ENCODE assay signal across 8 cellular contexts in the genomic region with DNA sequence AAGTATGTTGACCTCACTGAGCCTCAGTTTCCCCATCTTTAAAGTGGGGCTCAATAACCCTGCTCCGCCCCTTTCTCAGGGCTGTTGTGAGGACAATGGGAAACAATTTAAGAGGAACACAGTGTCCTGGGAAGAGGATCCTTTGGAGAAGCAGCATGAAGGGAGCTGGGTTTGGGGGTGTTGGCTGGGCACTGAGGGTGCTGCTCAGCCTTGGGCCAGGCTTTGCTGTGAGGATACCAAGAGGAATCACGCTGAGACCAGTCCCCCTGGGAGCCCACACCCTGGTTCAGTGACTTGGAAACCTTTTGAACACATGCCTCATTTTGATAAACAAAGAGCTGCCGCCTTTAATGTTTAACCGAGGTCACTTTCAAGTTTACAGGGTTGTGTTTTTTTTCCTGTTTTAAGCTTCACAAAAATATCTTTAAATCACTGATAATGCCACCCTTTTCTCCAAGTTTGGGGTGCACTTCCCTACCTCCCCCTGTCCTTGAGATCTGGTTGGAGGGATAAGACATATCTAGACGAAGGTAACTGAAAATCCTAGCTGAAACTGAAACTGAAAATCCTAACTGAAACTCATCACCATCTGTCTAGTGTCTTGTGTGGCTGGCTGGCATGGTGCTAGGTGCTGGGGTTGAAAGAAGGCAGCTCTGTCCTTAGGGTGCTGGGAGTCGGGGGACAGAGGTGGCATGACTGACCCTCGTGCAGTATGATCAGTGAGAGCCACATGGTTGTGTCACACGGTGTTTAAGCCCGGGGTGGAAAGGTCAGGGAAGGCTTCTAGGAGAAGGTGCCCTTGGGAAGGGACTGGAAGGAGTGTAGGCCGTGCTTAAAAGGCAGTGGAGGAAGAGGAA. TPM values are rescaled to one million over a fixed set of nuclear protein-coding genes. Genes with fewer than 3 reads are reported as not detected.
A peak's percentile ranks its signal among the peaks of the same experiment; 100 is the strongest.
DNase-seq lines count a peak whose midpoint lies in the region; ATAC-seq, FAIRE-seq and TF ChIP-seq lines count a peak whose summit lies in the region.

No MANE protein-coding gene starts in this region.

- peaks cover 9% of the 10 kb centered on the region for H3K27me3 Mint-ChIP-seq in CD4-positive, CD25-positive, alpha-beta regulatory T cell

- peak overlapping the region; percentile 91 to 99 (median 96) for H3K27ac Mint-ChIP-seq in CD4-positive, CD25-positive, alpha-beta regulatory T cell

- no peak for FAIRE-seq in small intestine (lab: Jason Lieb, UNC)

- H3K27me3 ChIP-seq in CD4-positive, CD25-positive, alpha-beta regulatory T cell (ENCODE audit: control insufficient read depth, insufficient read depth, low read length), result no peaks in the 10 kb centered on the region
- H3K27me3 ChIP-seq in left ventricle myocardium inferior (ENCODE audit: low read depth) (no peaks in the 10 kb centered on the region), small intestine (ENCODE audit: control insufficient read depth in 2 of 2, insufficient read depth in 2 of 2, low read length in 2 of 2) (no peaks in the 10 kb centered on the region)

- peak; percentile 38 to 44 for ATAC-seq in CD4-positive, CD25-positive, alpha-beta regulatory T cell (ENCODE audit: low read depth in 2 of 2)
- peak; percentile 36 for ATAC-seq in GM19328 (IDR thresholded peaks at IDR 0.05; ENCODE audit: unreplicated experiment)
- peak; percentile 65 for ATAC-seq in HG03354 (IDR thresholded peaks at IDR 0.05; ENCODE audit: poor library complexity, severe bottlenecking, unreplicated experiment)

- intact Hi-C loops in left ventricle myocardium inferior (cut with micrococcal nuclease), result no loop called here

- peaks cover 22% of the 10 kb centered on the region for H3K36me3 Mint-ChIP-seq in CD4-positive, CD25-positive, alpha-beta regulatory T cell

- TF ChIP-seq CTCF in left ventricle myocardium inferior (IDR thresholded peaks at IDR 0.05; ENCODE audit: borderline replicate concordance), result no peak

- H3K27ac ChIP-seq in CD4-positive, CD25-positive, alpha-beta regulatory T cell (ENCODE audit: insufficient read depth, low read length, poor library complexity, severe bottlenecking), result peak overlapping the region; percentile 84
- H3K27ac ChIP-seq in left ventricle myocardium inferior (replicated peaks) (peak overlapping the region; percentile 99), small intestine (ENCODE audit: low read depth in 1 of 2, low read length in 1 of 2) (peak overlapping the region; percentile 86 to 92)

- H3K4me1 Mint-ChIP-seq in CD4-positive, CD25-positive, alpha-beta regulatory T cell, result peaks cover 0 to 49% (median 30%) of the 10 kb centered on the region in 4 donors

- H3K4me3 ChIP-seq in CD4-positive, CD25-positive, alpha-beta regulatory T cell (ENCODE audit: low read depth, low read length), result peak overlapping the region; percentile 82
- H3K4me3 ChIP-seq in left ventricle myocardium inferior, result peak overlapping the region; percentile 93
- peak overlapping the region in 1 of 2 donors; percentile 66 for H3K4me3 ChIP-seq in small intestine (ENCODE audit: low read depth in 1 of 2, low read length in 2 of 2)

- no peaks in the 10 kb centered on the region for H3K9me3 ChIP-seq in CD4-positive, CD25-positive, alpha-beta regulatory T cell (ENCODE audit: control insufficient read depth in 2 of 2, low read length in 2 of 2)
- H3K9me3 ChIP-seq in left ventricle myocardium inferior (replicated peaks), result no peaks in the 10 kb centered on the region
- H3K9me3 ChIP-seq in small intestine (ENCODE audit: control insufficient read depth, low read depth), result no peaks in the 10 kb centered on the region

- DNase-seq in CD4-positive, CD25-positive, alpha-beta regulatory T cell, result peak in 2 of 3 donors; percentile 48 to 85
- DNase-seq in activated CD4-positive, alpha-beta T cell treated with anti-CD3 and anti-CD28 coated beads for 48 hours, result peak; percentile 58
- DNase-seq in left ventricle myocardium inferior, result no peak
- peak; percentile 76 for DNase-seq in small intestine
- DNase-seq in HPDE6-E6E7 (ENCODE audit: extremely low spot score), result no peak
- DNase-seq in NCI-H82 (lab: John Stamatoyannopoulos, UW), result no peak

- H3K4me1 ChIP-seq in CD4-positive, CD25-positive, alpha-beta regulatory T cell (ENCODE audit: control insufficient read depth, insufficient read depth, low read length, poor library complexity, severe bottlenecking), result peaks cover 33% of the 10 kb centered on the region
- peaks cover 37% of the 10 kb centered on the region for H3K4me1 ChIP-seq in left ventricle myocardium inferior
- H3K4me1 ChIP-seq in small intestine (ENCODE audit: control insufficient read depth in 2 of 2, insufficient read depth in 1 of 2, low read depth in 1 of 2, low read length in 1 of 2), result peaks cover 4 to 11% of the 10 kb centered on the region in 2 donors

- WGBS in small intestine, 3 donors, result 7 to 26% (median 16%) methylated on average over 10 of the region's 10 CpGs

- peak overlapping the region; percentile 72 to 99 (median 94) for H3K4me3 Mint-ChIP-seq in CD4-positive, CD25-positive, alpha-beta regulatory T cell

- peaks cover 20% of the 10 kb centered on the region for H3K36me3 ChIP-seq in CD4-positive, CD25-positive, alpha-beta regulatory T cell (ENCODE audit: control insufficient read depth, insufficient read depth, low read length)
- H3K36me3 ChIP-seq in left ventricle myocardium inferior (peaks cover 9% of the 10 kb centered on the region), small intestine (ENCODE audit: control insufficient read depth in 2 of 2, insufficient read depth in 2 of 2, low read length in 2 of 2) (no peaks in the 10 kb centered on the region)

- peaks cover 0 to 1% (median 0%) of the 10 kb centered on the region in 7 donors for H3K9me3 Mint-ChIP-seq in CD4-positive, CD25-positive, alpha-beta regulatory T cell

RNA-seq across cellular contexts. Expression of gene ZNF775, which starts 27.7 kb away (rescaled TPM):
- 2.9 TPM for total RNA-seq in CD4-positive, CD25-positive, alpha-beta regulatory T cell
- polyA plus RNA-seq in CD4-positive, CD25-positive, alpha-beta regulatory T cell, result 1 to 10 TPM; 2.2 to 7.6 (median 4.1) TPM
- total RNA-seq in left ventricle myocardium inferior, result 3.1 TPM
- 1 to 10 TPM; 1.1 to 3.6 (median 1.3) TPM for polyA plus RNA-seq in small intestine

RNA-seq across cellular contexts. Expression of gene REPIN1, which starts 38.2 kb away (rescaled TPM):
- total RNA-seq in CD4-positive, CD25-positive, alpha-beta regulatory T cell, result 40.3 TPM
- polyA plus RNA-seq in CD4-positive, CD25-positive, alpha-beta regulatory T cell, result 10 to 100 TPM; 22.5 to 35.2 (median 26.5) TPM
- 110 TPM for total RNA-seq in left ventricle myocardium inferior
- 100 to 1,000 TPM in 1 of 3 donors, 10 to 100 TPM in 2; 46.5 to 101 (median 55.5) TPM for polyA plus RNA-seq in small intestine

RNA-seq across cellular contexts. Expression of gene GIMAP8, which starts 43.6 kb away (rescaled TPM):
- total RNA-seq in CD4-positive, CD25-positive, alpha-beta regulatory T cell, result 8.0 TPM
- polyA plus RNA-seq in CD4-positive, CD25-positive, alpha-beta regulatory T cell, result 10 to 100 TPM; 11.3 to 30.8 (median 18.4) TPM
- 11.0 TPM for total RNA-seq in left ventricle myocardium inferior
- polyA plus RNA-seq in small intestine, result 10 to 100 TPM in 1 of 3 donors, 1 to 10 TPM in 1, under 1 TPM in 1; 0.67 to 14.0 (median 3.0) TPM

Comparison
In these comparisons a context has a peak if more than half of its experiments do, and no peak if none do; other contexts are left out.
1. DNase-seq: peak in CD4-positive, CD25-positive, alpha-beta regulatory T cell (2 of 3), activated CD4-positive, alpha-beta T cell treated with anti-CD3 and anti-CD28 coated beads for 48 hours (single experiment) and small intestine (single experiment); none in left ventricle myocardium inferior (single experiment), HPDE6-E6E7 (single experiment) and NCI-H82 (single experiment).
2. Peak in every context shown above with its lines, with median percentiles within 50 percentile points of each other: ATAC-seq and H3K27ac ChIP-seq.